ENCODE assay signal across 2 cellular contexts in the genomic region with DNA sequence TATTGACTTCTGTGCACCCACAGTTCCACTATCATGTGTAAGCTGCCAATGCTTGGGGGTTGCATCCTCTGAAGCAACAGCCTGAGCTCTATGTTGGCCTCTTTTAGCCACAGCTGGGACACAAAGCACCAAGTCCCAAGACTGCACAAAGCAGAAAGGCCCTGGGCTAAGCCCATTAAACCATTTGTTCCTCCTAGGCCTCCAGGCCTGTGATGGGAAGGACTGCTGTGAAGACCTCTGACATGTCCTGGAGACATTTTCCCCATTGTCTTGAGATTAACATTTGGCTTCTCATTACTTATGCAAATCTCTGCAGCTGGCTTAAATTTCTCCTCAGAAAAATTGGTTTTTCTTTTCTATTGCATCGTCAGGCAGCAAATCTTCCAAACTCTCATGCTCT.
TF ChIP-seq lines count a peak whose summit lies in the region.

No MANE protein-coding gene starts in this region.

TF ChIP-seq in A549, 52 proteins besides CTCF, POLR2A, EP300 and RAD21:
- TF ChIP-seq HDAC2 (IDR thresholded peaks at IDR 0.05) (no peak), ZFP36 (IDR thresholded peaks at IDR 0.05; ENCODE audit: borderline replicate concordance, partially characterized antibody) (peak; percentile 95), GATA3 (IDR thresholded peaks at IDR 0.05; ENCODE audit: borderline replicate concordance) (no peak), BHLHE40 (IDR thresholded peaks at IDR 0.05; ENCODE audit: low read depth, low read length) (no peak), NFE2L2 (conservative IDR thresholded peaks at IDR 0.05; ENCODE audit: low read length) (no peak)
- TF ChIP-seq, protein P1, sequence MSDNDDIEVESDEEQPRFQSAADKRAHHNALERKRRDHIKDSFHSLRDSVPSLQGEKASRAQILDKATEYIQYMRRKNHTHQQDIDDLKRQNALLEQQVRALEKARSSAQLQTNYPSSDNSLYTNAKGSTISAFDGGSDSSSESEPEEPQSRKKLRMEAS (IDR thresholded peaks at IDR 0.05) = no peak
TF ChIP-seq in A549: peak in this region for 1.

TF ChIP-seq in H1, 55 proteins besides CTCF, POLR2A, EP300 and RAD21:
- TF ChIP-seq, protein P2, sequence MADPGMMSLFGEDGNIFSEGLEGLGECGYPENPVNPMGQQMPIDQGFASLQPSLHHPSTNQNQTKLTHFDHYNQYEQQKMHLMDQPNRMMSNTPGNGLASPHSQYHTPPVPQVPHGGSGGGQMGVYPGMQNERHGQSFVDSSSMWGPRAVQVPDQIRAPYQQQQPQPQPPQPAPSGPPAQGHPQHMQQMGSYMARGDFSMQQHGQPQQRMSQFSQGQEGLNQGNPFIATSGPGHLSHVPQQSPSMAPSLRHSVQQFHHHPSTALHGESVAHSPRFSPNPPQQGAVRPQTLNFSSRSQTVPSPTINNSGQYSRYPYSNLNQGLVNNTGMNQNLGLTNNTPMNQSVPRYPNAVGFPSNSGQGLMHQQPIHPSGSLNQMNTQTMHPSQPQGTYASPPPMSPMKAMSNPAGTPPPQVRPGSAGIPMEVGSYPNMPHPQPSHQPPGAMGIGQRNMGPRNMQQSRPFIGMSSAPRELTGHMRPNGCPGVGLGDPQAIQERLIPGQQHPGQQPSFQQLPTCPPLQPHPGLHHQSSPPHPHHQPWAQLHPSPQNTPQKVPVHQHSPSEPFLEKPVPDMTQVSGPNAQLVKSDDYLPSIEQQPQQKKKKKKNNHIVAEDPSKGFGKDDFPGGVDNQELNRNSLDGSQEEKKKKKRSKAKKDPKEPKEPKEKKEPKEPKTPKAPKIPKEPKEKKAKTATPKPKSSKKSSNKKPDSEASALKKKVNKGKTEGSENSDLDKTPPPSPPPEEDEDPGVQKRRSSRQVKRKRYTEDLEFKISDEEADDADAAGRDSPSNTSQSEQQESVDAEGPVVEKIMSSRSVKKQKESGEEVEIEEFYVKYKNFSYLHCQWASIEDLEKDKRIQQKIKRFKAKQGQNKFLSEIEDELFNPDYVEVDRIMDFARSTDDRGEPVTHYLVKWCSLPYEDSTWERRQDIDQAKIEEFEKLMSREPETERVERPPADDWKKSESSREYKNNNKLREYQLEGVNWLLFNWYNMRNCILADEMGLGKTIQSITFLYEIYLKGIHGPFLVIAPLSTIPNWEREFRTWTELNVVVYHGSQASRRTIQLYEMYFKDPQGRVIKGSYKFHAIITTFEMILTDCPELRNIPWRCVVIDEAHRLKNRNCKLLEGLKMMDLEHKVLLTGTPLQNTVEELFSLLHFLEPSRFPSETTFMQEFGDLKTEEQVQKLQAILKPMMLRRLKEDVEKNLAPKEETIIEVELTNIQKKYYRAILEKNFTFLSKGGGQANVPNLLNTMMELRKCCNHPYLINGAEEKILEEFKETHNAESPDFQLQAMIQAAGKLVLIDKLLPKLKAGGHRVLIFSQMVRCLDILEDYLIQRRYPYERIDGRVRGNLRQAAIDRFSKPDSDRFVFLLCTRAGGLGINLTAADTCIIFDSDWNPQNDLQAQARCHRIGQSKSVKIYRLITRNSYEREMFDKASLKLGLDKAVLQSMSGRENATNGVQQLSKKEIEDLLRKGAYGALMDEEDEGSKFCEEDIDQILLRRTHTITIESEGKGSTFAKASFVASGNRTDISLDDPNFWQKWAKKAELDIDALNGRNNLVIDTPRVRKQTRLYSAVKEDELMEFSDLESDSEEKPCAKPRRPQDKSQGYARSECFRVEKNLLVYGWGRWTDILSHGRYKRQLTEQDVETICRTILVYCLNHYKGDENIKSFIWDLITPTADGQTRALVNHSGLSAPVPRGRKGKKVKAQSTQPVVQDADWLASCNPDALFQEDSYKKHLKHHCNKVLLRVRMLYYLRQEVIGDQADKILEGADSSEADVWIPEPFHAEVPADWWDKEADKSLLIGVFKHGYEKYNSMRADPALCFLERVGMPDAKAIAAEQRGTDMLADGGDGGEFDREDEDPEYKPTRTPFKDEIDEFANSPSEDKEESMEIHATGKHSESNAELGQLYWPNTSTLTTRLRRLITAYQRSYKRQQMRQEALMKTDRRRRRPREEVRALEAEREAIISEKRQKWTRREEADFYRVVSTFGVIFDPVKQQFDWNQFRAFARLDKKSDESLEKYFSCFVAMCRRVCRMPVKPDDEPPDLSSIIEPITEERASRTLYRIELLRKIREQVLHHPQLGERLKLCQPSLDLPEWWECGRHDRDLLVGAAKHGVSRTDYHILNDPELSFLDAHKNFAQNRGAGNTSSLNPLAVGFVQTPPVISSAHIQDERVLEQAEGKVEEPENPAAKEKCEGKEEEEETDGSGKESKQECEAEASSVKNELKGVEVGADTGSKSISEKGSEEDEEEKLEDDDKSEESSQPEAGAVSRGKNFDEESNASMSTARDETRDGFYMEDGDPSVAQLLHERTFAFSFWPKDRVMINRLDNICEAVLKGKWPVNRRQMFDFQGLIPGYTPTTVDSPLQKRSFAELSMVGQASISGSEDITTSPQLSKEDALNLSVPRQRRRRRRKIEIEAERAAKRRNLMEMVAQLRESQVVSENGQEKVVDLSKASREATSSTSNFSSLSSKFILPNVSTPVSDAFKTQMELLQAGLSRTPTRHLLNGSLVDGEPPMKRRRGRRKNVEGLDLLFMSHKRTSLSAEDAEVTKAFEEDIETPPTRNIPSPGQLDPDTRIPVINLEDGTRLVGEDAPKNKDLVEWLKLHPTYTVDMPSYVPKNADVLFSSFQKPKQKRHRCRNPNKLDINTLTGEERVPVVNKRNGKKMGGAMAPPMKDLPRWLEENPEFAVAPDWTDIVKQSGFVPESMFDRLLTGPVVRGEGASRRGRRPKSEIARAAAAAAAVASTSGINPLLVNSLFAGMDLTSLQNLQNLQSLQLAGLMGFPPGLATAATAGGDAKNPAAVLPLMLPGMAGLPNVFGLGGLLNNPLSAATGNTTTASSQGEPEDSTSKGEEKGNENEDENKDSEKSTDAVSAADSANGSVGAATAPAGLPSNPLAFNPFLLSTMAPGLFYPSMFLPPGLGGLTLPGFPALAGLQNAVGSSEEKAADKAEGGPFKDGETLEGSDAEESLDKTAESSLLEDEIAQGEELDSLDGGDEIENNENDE (IDR thresholded peaks at IDR 0.05; ENCODE audit: insufficient replicate concordance, low read length) = no peak
- TF ChIP-seq CBX8 (IDR thresholded peaks at IDR 0.05; ENCODE audit: borderline replicate concordance, low read depth, low read length) (no peak), POLR2AphosphoS5 (IDR thresholded peaks at IDR 0.05; ENCODE audit: low read depth, low read length) (no peak), CBX5 (IDR thresholded peaks at IDR 0.05; ENCODE audit: low read depth, low read length) (0 out of 2 replicates have a peak, but pooled peaks have one; percentile 91), CHD2 (IDR thresholded peaks at IDR 0.05; ENCODE audit: low read length) (no peak), POU5F1 (IDR thresholded peaks at IDR 0.05; ENCODE audit: low read depth, low read length) (no peak), SIX5 (IDR thresholded peaks at IDR 0.05; ENCODE audit: low read depth, low read length) (no peak), HDAC2 (IDR thresholded peaks at IDR 0.05; ENCODE audit: borderline replicate concordance in 1 of 2, low read depth in 2 of 2, low read length in 2 of 2) (no peak)
